In the genomic region with DNA sequence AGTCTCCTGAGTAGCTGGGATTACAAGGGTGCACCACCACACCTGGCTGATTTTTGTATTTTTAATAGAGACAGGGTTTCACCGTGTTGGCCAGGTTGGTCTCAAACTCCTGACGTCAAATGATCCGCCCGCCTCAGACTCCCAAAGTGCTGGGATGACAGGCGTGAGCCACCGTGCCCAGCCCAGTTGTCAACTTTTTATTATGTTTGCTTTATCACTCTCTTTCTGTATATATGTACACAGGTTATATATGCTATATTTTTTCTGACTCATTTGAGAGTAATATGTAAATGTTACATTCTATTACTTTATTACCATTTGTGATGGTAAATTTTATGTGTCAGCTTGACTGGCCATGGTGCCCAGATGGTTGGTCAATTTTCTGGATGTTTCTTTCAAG, we compare ENCODE assay signal across 22 cellular contexts. TPM values are rescaled to one million over a fixed set of nuclear protein-coding genes. Genes with fewer than 3 reads are reported as not detected.
"Had no signal": no experiment of that assay in that cellular context is flagged by ENCODE, and none has a peak within 500 bp of the region (broad histone marks: within the 10 kb centered on the region; RNA-seq: fewer than 3 reads in every experiment).

No MANE protein-coding gene starts in this region.

- H3K27me3 ChIP-seq: neutrophil, ovary, right atrium auricular region, spleen, suprapubic skin, testis, tibial artery, upper lobe of left lung, uterus had no signal

- H3K4me2 ChIP-seq: smooth muscle cell had no signal

- H3K9ac ChIP-seq: parathyroid adenoma had no signal

- H3K27ac ChIP-seq: neutrophil, ovary, parathyroid adenoma, right atrium auricular region, skin epidermis, spleen, suprapubic skin, testis, tibial artery, upper lobe of left lung, uterus had no signal

- H3K4me3 ChIP-seq: ovary, right atrium auricular region, skin epidermis, smooth muscle cell, spleen, suprapubic skin, testis, tibial artery, upper lobe of left lung, uterus had no signal

- H3K9me3 ChIP-seq: neutrophil, ovary, right atrium auricular region, suprapubic skin, testis, tibial artery, upper lobe of left lung, uterus had no signal

- H3K79me2 ChIP-seq: parathyroid adenoma had no signal

- H3K36me3 ChIP-seq: ovary, uterus had no signal

- H3K4me1 ChIP-seq: parathyroid adenoma, right atrium auricular region, spleen, suprapubic skin, testis, tibial artery, upper lobe of left lung, uterus had no signal

- DNase-seq: naive B cell; ovary; spleen; stimulated activated CD4-positive, alpha-beta T cell treated with anti-CD3 and anti-CD28 coated beads, Interleukin-12 subunit alpha, Interleukin-12 subunit beta, amount 100 ng/mL, for 4 hours; stimulated activated CD4-positive, alpha-beta T cell treated with anti-CD3 and anti-CD28 coated beads, Interleukin-1b, Interleukin-23, amount 100 ng/mL, for 48 hours; stimulated activated CD4-positive, alpha-beta T cell treated with anti-CD3 and anti-CD28 coated beads, Interleukin-4, amount 100 ng/mL, for 1 hour; stimulated activated CD4-positive, alpha-beta T cell treated with anti-CD3 and anti-CD28 coated beads, Interleukin-4, amount 100 ng/mL, for 4 hours; stimulated activated CD8-positive, alpha-beta memory T cell treated with anti-CD3 and anti-CD28 coated beads, Interleukin-4, amount 100 ng/mL, for 48 hours; stimulated activated naive CD4-positive, alpha-beta T cell; stimulated activated naive CD8-positive, alpha-beta T cell treated with anti-CD3 and anti-CD28 coated beads, Interleukin-15, Interleukin-2, amounts not matched to agents 100 U/mL and 50 U/mL, for 24 hours; tibial artery; uterus had no signal

RNA-seq across cellular contexts. Expression of gene DNAJB13, which starts 18.9 kb away (rescaled TPM):
- total RNA-seq: osteoblast, pulmonary artery endothelial cell, right atrium auricular region, smooth muscle cell, suprapubic skin had no signal
- polyA plus RNA-seq: smooth muscle cell had no signal
